In genomic region chr1:107056426-107057196, GRCh38 we compare ENCODE assay signal across 8 cellular contexts.
DNase-seq lines count a peak whose midpoint lies in the region; ATAC-seq and TF ChIP-seq lines count a peak whose summit lies in the region.

TSS of gene PRMT6 (plus strand) at chr1:107056674. CDS start at chr1:107056716, 42 bp downstream.

- peak; percentile 83 for DNase-seq in NCI-H1694 treated with DMSO at 0.1 percent for 48 hours (lab: John Stamatoyannopoulos, UW)
- DNase-seq in T-helper 9 cell, result peak; percentile 69
- peak; percentile 93 for DNase-seq in astrocyte of the hippocampus (ENCODE audit: low read depth, low spot score)
- DNase-seq in hippocampal formation (lab: John Stamatoyannopoulos, UW), result peak; percentile 67 to 77
- DNase-seq in retinal pigment epithelial cell (ENCODE audit: low read depth), result no peak
- no peak for DNase-seq in HuH-7 (ENCODE audit: low spot score)

- TF ChIP-seq CTCF in retinal pigment epithelial cell (conservative IDR thresholded peaks at IDR 0.05; ENCODE audit: low read depth, low read length), result no peak

- ATAC-seq in GM18502 (IDR thresholded peaks at IDR 0.05; ENCODE audit: poor library complexity, unreplicated experiment) (peak; percentile 95), HG02938 (IDR thresholded peaks at IDR 0.05; ENCODE audit: unreplicated experiment) (peak; percentile 89)

- H3K4me3 ChIP-seq in retinal pigment epithelial cell (ENCODE audit: low read length), result peak within 1 kb of the TSS; percentile 93

Comparison
In these comparisons a context has a peak if more than half of its experiments do, and no peak if none do; other contexts are left out.
1. DNase-seq: peak in NCI-H1694 treated with DMSO at 0.1 percent for 48 hours (single experiment), T-helper 9 cell (single experiment), astrocyte of the hippocampus (single experiment) and hippocampal formation (2 of 2); none in retinal pigment epithelial cell (single experiment) and HuH-7 (single experiment).